11 cellular contexts compared by ENCODE assay signal in genomic region chr11:102810943-102811528, GRCh38. TPM values are rescaled to one million over a fixed set of nuclear protein-coding genes. Genes with fewer than 3 reads are reported as not detected.
DNase-seq lines count a peak whose midpoint lies in the region; ATAC-seq, FAIRE-seq and TF ChIP-seq lines count a peak whose summit lies in the region.
"Had no signal": no experiment of that assay in that cellular context is flagged by ENCODE, and none has a peak within 500 bp of the region (broad histone marks: within the 10 kb centered on the region; RNA-seq: fewer than 3 reads in every experiment).

No MANE protein-coding gene starts in this region.

- TF ChIP-seq POLR2A in adrenal gland (IDR thresholded peaks at IDR 0.05): no peak
- TF ChIP-seq POLR2A in HepG2 (IDR thresholded peaks at IDR 0.05; ENCODE audit: insufficient read depth in 1 of 2, low read depth in 2 of 2, low read length in 2 of 2): no peak
- TF ChIP-seq POLR2A in uterus (IDR thresholded peaks at IDR 0.05): no peak

- H3K4me1 Mint-ChIP-seq in Caco-2 (ENCODE audit: low read depth, unreplicated experiment): peaks cover under 1% of the 10 kb centered on the region

- H3K9me3 ChIP-seq in Caco-2 (no peaks in the 10 kb centered on the region; the same call in 1 of the 2 replicates), adrenal gland (replicated peaks in 1 of 3) (peaks cover 0 to 4% (median 0%) of the 10 kb centered on the region in 3 donors), HepG2 (ENCODE audit: low read length) (no peaks in the 10 kb centered on the region), uterus (no peaks in the 10 kb centered on the region)

- H3K27ac Mint-ChIP-seq in Caco-2 (ENCODE audit: unreplicated experiment): no peak overlapping the region

- H3K36me3 Mint-ChIP-seq in Caco-2 (ENCODE audit: insufficient read depth, unreplicated experiment): no peaks in the 10 kb centered on the region

- DNase-seq in Caco-2: peak in 1 of 2 experiments; percentile 49
- DNase-seq in HT1080 (ENCODE audit: low read depth): peak; percentile 57
- DNase-seq in adrenal gland: no peak
- peak; percentile 12 for DNase-seq in HepG2 (ENCODE audit: low spot score)
- DNase-seq in uterus: no peak
- DNase-seq in HUDEP-2 (lab: John Stamatoyannopoulos, UW; ENCODE audit: unreplicated experiment in 76 of 76): no peak
- no peak for DNase-seq in cardiac septum (ENCODE audit: low spot score)
- DNase-seq: effector memory CD4-positive, alpha-beta T cell; GOT3 had no signal

- TF ChIP-seq CTCF in Caco-2 (IDR thresholded peaks at IDR 0.05; ENCODE audit: insufficient read depth in 1 of 2, low read depth in 1 of 2, low read length in 1 of 2, severe bottlenecking in 1 of 2, unreplicated experiment in 1 of 2) (peak; percentile 71 to 78), adrenal gland (IDR thresholded peaks at IDR 0.05) (peak in 4 of 6 experiments; percentile 12 to 33 (median 27)), HepG2 (CRISPR knock-in tag; IDR thresholded peaks at IDR 0.05) (peak; percentile 51), uterus (IDR thresholded peaks at IDR 0.05) (no peak)

- H3K9me3 Mint-ChIP-seq in Caco-2 (ENCODE audit: unreplicated experiment): peaks cover 9% of the 10 kb centered on the region

- 2 to 8% (median 5%) methylated on average over 3 of the region's 3 CpGs for WGBS in adrenal gland, 4 donors
- 2% methylated on average over 3 of the region's 3 CpGs for whole genome bisulfite sequencing in HepG2 (ENCODE audit: low lambda C conversion rate)

- BruUV-seq in Caco-2 (replicated peaks; lab: Mats Ljungman, UMichigan) (no TSS peak), HepG2 (replicated peaks; lab: Mats Ljungman, UMichigan) (no TSS peak)

- intact Hi-C loops in Caco-2 (cut with micrococcal nuclease; ENCODE audit: unreplicated experiment) (loop anchor here (1.0 to 5.0 kb wide), 4 partner anchors 78 to 244 kb away; no protein-coding TSS in a partner anchor), adrenal gland (cut with DNase I) (no loop called here), HepG2 (cut with micrococcal nuclease; ENCODE audit: unreplicated experiment) (loop anchor here (1.0 kb wide), 1 partner anchor 130 kb away; no protein-coding TSS in a partner anchor), uterus (cut with DNase I; ENCODE audit: low total_unique reads) (no loop called here), cardiac septum (cut with DNase I) (no loop called here)

- H2AFZ ChIP-seq in HepG2 (ENCODE audit: low read length): no peak overlapping the region

- H3K9ac ChIP-seq in HepG2 (ENCODE audit: insufficient read depth, low read depth, low read length): no peak overlapping the region

- no peak overlapping the region for H3K4me2 ChIP-seq in HepG2 (ENCODE audit: low read depth, low read length)

- CTCF ChIA-PET in Caco-2 (lab: Charles Lee) (interaction anchor here (0.8 to 1.1 kb wide), 3 partner anchors 27 to 104 kb away, joined by 3 read pairs; no protein-coding TSS in a partner anchor), HepG2 (lab: Yijun Ruan, JAX; ENCODE audit: low intra/inter-chr PET ratio, low total read pairs) (interaction anchor here (1.2 kb wide), 1 partner anchor 130 kb away, joined by 6 read pairs; no protein-coding TSS in a partner anchor)

- H3K27me3 Mint-ChIP-seq in Caco-2 (ENCODE audit: insufficient read depth, unreplicated experiment): no peaks in the 10 kb centered on the region

- POLR2A ChIA-PET in Caco-2 (lab: Charles Lee) (no interaction called here), HepG2 (lab: Yijun Ruan, JAX) (no interaction called here)

- no peaks in the 10 kb centered on the region for H3K36me3 ChIP-seq in Caco-2 (ENCODE audit: control insufficient read depth, insufficient read depth, low read length)
- no peaks in the 10 kb centered on the region for H3K36me3 ChIP-seq in adrenal gland (replicated peaks in 1 of 2)
- H3K36me3 ChIP-seq in HepG2 (replicated peaks in 1 of 2; ENCODE audit: control insufficient read depth in 1 of 2, insufficient read depth in 2 of 2, low read length in 2 of 2): no peaks in the 10 kb centered on the region
- no peaks in the 10 kb centered on the region for H3K36me3 ChIP-seq in uterus

- no peak overlapping the region for H3K27ac ChIP-seq in adrenal gland
- H3K27ac ChIP-seq in HepG2 (ENCODE audit: extremely low read length, insufficient read depth, low read length): no peak overlapping the region
- H3K27ac ChIP-seq in uterus: no peak overlapping the region

- ATAC-seq in HepG2: peak; percentile 68
- no peak for ATAC-seq in GM19328 (IDR thresholded peaks at IDR 0.05; ENCODE audit: unreplicated experiment)

- in situ Hi-C loops in HepG2 (cut with HindIII; ENCODE audit: extremely low pct_ligation_motif_present, low pct_unique_long_range_greater_than_20kb): no loop called here

- no peak overlapping the region for H3K4me3 Mint-ChIP-seq in Caco-2 (ENCODE audit: unreplicated experiment)

- no peak for TF ChIP-seq EP300 in HepG2 (IDR thresholded peaks at IDR 0.05; ENCODE audit: low read depth in 2 of 2, low read length in 2 of 2)
- TF ChIP-seq EP300 in HepG2 (CRISPR knock-in tag; IDR thresholded peaks at IDR 0.05; ENCODE audit: borderline replicate concordance): no peak

- H3K79me2 ChIP-seq in HepG2 (ENCODE audit: insufficient read depth, low read length): no peaks in the 10 kb centered on the region

- TF ChIP-seq RAD21 in HepG2 (CRISPR knock-in tag; IDR thresholded peaks at IDR 0.05): no peak

- H3K4me1 ChIP-seq in Caco-2 (no peaks in the 10 kb centered on the region), adrenal gland (replicated peaks in 1 of 2) (no peaks in the 10 kb centered on the region), HepG2 (ENCODE audit: insufficient read depth, low read length) (no peaks in the 10 kb centered on the region), uterus (no peaks in the 10 kb centered on the region)

- H3K27me3 ChIP-seq in Caco-2 (replicated peaks; ENCODE audit: control insufficient read depth, insufficient read depth, low read length) (no peaks in the 10 kb centered on the region), adrenal gland (no peaks in the 10 kb centered on the region), HepG2 (ENCODE audit: control insufficient read depth in 1 of 2, insufficient read depth in 2 of 2, low read length in 2 of 2) (peaks cover 0 to 4% of the 10 kb centered on the region in 2 experiments; a peak in 2 of 5 replicates), uterus (no peaks in the 10 kb centered on the region)

- no peaks in the 10 kb centered on the region for H4K20me1 ChIP-seq in HepG2 (ENCODE audit: insufficient read depth, low read length)

- FAIRE-seq in HepG2 (lab: Jason Lieb, UNC): peak; percentile 43

- H3K4me3 ChIP-seq in Caco-2 (ENCODE audit: low read depth, low read length) (no peak overlapping the region), adrenal gland (no peak overlapping the region), HepG2 (replicated peaks in 1 of 3; ENCODE audit: insufficient read depth in 1 of 3, low read depth in 2 of 3, low read length in 3 of 3) (no peak overlapping the region), uterus (no peak overlapping the region)

RNA-seq across cellular contexts. Expression of gene MMP1, which starts 13.1 kb away (rescaled TPM):
- total RNA-seq in Caco-2 (2022): 15.7 and 37.6 TPM in 2 replicates
- total RNA-seq in HT1080 (2014; rRNA removed; shearing (Covaris generic)): 7.9 and 9.4 TPM in 2 replicates
- 7.9 and 8.1 TPM in 2 replicates for polyA plus RNA-seq in HT1080 (2015; cell fraction: cytosol; rRNA removed)
- 19.8 and 20.7 TPM in 2 replicates for polyA plus RNA-seq in HT1080 (2015; cell fraction: nucleus; rRNA removed)
- total RNA-seq in adrenal gland: not detected
- under 1 TPM in 1 of 3 donors, not detected in 2; 0.07 TPM for polyA plus RNA-seq in adrenal gland
- total RNA-seq in HepG2 (2016; rRNA removed; fragmentation: Illumina TruSeq; extraction: Trizol): 0.09 TPM in 1 of 2 replicates, not detected in the other
- not detected in 2 replicates for total RNA-seq in HepG2 (2016; cell fraction: cytosol; rRNA removed; fragmentation: Illumina TruSeq; extraction: Trizol; ENCODE audit: low read depth)
- total RNA-seq in HepG2 (2016; cell fraction: insoluble cytoplasmic fraction; rRNA removed; fragmentation: Illumina TruSeq; extraction: Trizol): 0.15 and 0.19 TPM in 2 replicates
- total RNA-seq in HepG2 (2016; cell fraction: membrane; rRNA removed; fragmentation: Illumina TruSeq; extraction: Trizol): not detected in 2 replicates
- not detected in 2 replicates for total RNA-seq in HepG2 (2016; cell fraction: nucleus; rRNA removed; fragmentation: Illumina TruSeq; extraction: Trizol)
- polyA plus RNA-seq in HepG2 (2011; rRNA removed): 0.21 and 0.30 TPM in 2 replicates
- 0.15 and 0.32 TPM in 2 replicates for polyA plus RNA-seq in HepG2 (2011; cell fraction: cytosol; rRNA removed)
- not detected in 2 replicates for polyA plus RNA-seq in HepG2 (2011; cell fraction: nucleus; rRNA removed)
- 0.08 TPM in 1 of 2 replicates, not detected in the other for polyA plus RNA-seq in HepG2 (2012)
- polyA plus RNA-seq in HepG2 (2016; cell fraction: cytosol; fragmentation: Illumina TruSeq; extraction: Trizol; ENCODE audit: low read depth): 0.07 TPM in 1 of 2 replicates, not detected in the other
- not detected in 2 replicates for polyA plus RNA-seq in HepG2 (2016; cell fraction: insoluble cytoplasmic fraction; fragmentation: Illumina TruSeq; extraction: Trizol; ENCODE audit: low read depth)
- not detected in 2 replicates for polyA plus RNA-seq in HepG2 (2016; cell fraction: membrane; fragmentation: Illumina TruSeq; extraction: Trizol; ENCODE audit: low read depth)
- not detected in 2 replicates for polyA plus RNA-seq in HepG2 (2016; cell fraction: nucleus; fragmentation: Illumina TruSeq; extraction: Trizol; ENCODE audit: insufficient read depth, low read depth)
- polyA minus RNA-seq in HepG2 (2011; rRNA and poly(A)+ RNA removed; ENCODE audit: low replicate concordance): not detected in 2 replicates
- not detected in 2 replicates for polyA minus RNA-seq in HepG2 (2011; cell fraction: cytosol; rRNA and poly(A)+ RNA removed)
- not detected in 2 replicates for polyA minus RNA-seq in HepG2 (2011; cell fraction: nucleus; rRNA and poly(A)+ RNA removed)
- under 1 TPM in 1 of 4 donors, not detected in 3; 0.41 TPM for total RNA-seq in uterus
- 0.11 TPM for total RNA-seq in cardiac septum
- total RNA-seq: T-helper 1 cell treated with Interleukin-12 subunit alpha and Interleukin-12 subunit beta and Interleukin-4 antibody, amounts not matched to agents 30 ng/mL and 1 ng/mL, for 36 hours had no signal

RNA-seq across cellular contexts. Expression of gene MMP10, which starts 30.6 kb away (rescaled TPM):
- total RNA-seq in Caco-2 (2022): 0.16 and 1.1 TPM in 2 replicates
- total RNA-seq in HT1080 (2014; rRNA removed; shearing (Covaris generic)): not detected in 2 replicates
- polyA plus RNA-seq in HT1080 (2015; cell fraction: cytosol; rRNA removed): not detected in 2 replicates
- polyA plus RNA-seq in HT1080 (2015; cell fraction: nucleus; rRNA removed): 0.07 TPM in 1 of 2 replicates, not detected in the other
- not detected for total RNA-seq in adrenal gland
- not detected for polyA plus RNA-seq in adrenal gland
- total RNA-seq in HepG2 (2016; rRNA removed; fragmentation: Illumina TruSeq; extraction: Trizol): not detected in 2 replicates
- total RNA-seq in HepG2 (2016; cell fraction: cytosol; rRNA removed; fragmentation: Illumina TruSeq; extraction: Trizol; ENCODE audit: low read depth): not detected in 2 replicates
- total RNA-seq in HepG2 (2016; cell fraction: insoluble cytoplasmic fraction; rRNA removed; fragmentation: Illumina TruSeq; extraction: Trizol): not detected in 2 replicates
- not detected in 2 replicates for total RNA-seq in HepG2 (2016; cell fraction: membrane; rRNA removed; fragmentation: Illumina TruSeq; extraction: Trizol)
- not detected in 2 replicates for total RNA-seq in HepG2 (2016; cell fraction: nucleus; rRNA removed; fragmentation: Illumina TruSeq; extraction: Trizol)
- 0.03 and 0.18 TPM in 2 replicates for polyA plus RNA-seq in HepG2 (2011; rRNA removed)
- polyA plus RNA-seq in HepG2 (2011; cell fraction: cytosol; rRNA removed): 0.07 and 0.14 TPM in 2 replicates
- polyA plus RNA-seq in HepG2 (2011; cell fraction: nucleus; rRNA removed): 0.07 TPM in 1 of 2 replicates, not detected in the other
- polyA plus RNA-seq in HepG2 (2012): not detected in 2 replicates
- not detected in 2 replicates for polyA plus RNA-seq in HepG2 (2016; cell fraction: cytosol; fragmentation: Illumina TruSeq; extraction: Trizol; ENCODE audit: low read depth)
- polyA plus RNA-seq in HepG2 (2016; cell fraction: insoluble cytoplasmic fraction; fragmentation: Illumina TruSeq; extraction: Trizol; ENCODE audit: low read depth): not detected in 2 replicates
- polyA plus RNA-seq in HepG2 (2016; cell fraction: membrane; fragmentation: Illumina TruSeq; extraction: Trizol; ENCODE audit: low read depth): not detected in 2 replicates
- not detected in 2 replicates for polyA plus RNA-seq in HepG2 (2016; cell fraction: nucleus; fragmentation: Illumina TruSeq; extraction: Trizol; ENCODE audit: insufficient read depth, low read depth)
- polyA minus RNA-seq in HepG2 (2011; rRNA and poly(A)+ RNA removed; ENCODE audit: low replicate concordance): not detected in 2 replicates
- polyA minus RNA-seq in HepG2 (2011; cell fraction: cytosol; rRNA and poly(A)+ RNA removed): not detected in 2 replicates
- polyA minus RNA-seq in HepG2 (2011; cell fraction: nucleus; rRNA and poly(A)+ RNA removed): not detected in 2 replicates
- total RNA-seq in uterus: under 1 TPM in 1 of 4 donors, not detected in 3; 0.67 TPM
- not detected for total RNA-seq in cardiac septum
- total RNA-seq: T-helper 1 cell treated with Interleukin-12 subunit alpha and Interleukin-12 subunit beta and Interleukin-4 antibody, amounts not matched to agents 30 ng/mL and 1 ng/mL, for 36 hours had no signal

RNA-seq across cellular contexts. Expression of gene MMP3, which starts 32.4 kb away (rescaled TPM):
- total RNA-seq in Caco-2 (2022) (0.42 TPM in 1 of 2 replicates, not detected in the other), adrenal gland (under 1 TPM in 3 of 8 donors, not detected in 5; 0.14 to 0.69 (median 0.20) TPM), HepG2 (2016; rRNA removed; fragmentation: Illumina TruSeq; extraction: Trizol) (0.49 and 1.2 TPM in 2 replicates), uterus (not detected), cardiac septum (not detected)
- 19.5 and 20.0 TPM in 2 replicates for total RNA-seq in HT1080 (2014; rRNA removed; shearing (Covaris generic))
- polyA plus RNA-seq in HT1080 (2015; cell fraction: cytosol; rRNA removed): 0.79 and 0.85 TPM in 2 replicates
- polyA plus RNA-seq in HT1080 (2015; cell fraction: nucleus; rRNA removed): 2.4 and 5.1 TPM in 2 replicates
- polyA plus RNA-seq in adrenal gland (not detected), HepG2 (2011; rRNA removed) (0.94 and 1.5 TPM in 2 replicates)
- 0.26 TPM in 1 of 2 replicates, not detected in the other for total RNA-seq in HepG2 (2016; cell fraction: cytosol; rRNA removed; fragmentation: Illumina TruSeq; extraction: Trizol; ENCODE audit: low read depth)
- 1.1 TPM in 2 replicates for total RNA-seq in HepG2 (2016; cell fraction: insoluble cytoplasmic fraction; rRNA removed; fragmentation: Illumina TruSeq; extraction: Trizol)
- total RNA-seq in HepG2 (2016; cell fraction: membrane; rRNA removed; fragmentation: Illumina TruSeq; extraction: Trizol): 0.31 and 0.34 TPM in 2 replicates
- 0.65 and 0.94 TPM in 2 replicates for total RNA-seq in HepG2 (2016; cell fraction: nucleus; rRNA removed; fragmentation: Illumina TruSeq; extraction: Trizol)
- polyA plus RNA-seq in HepG2 (2011; cell fraction: cytosol; rRNA removed): 0.94 and 1.2 TPM in 2 replicates
- polyA plus RNA-seq in HepG2 (2011; cell fraction: nucleus; rRNA removed): 0.43 and 0.77 TPM in 2 replicates
- 0.33 and 0.63 TPM in 2 replicates for polyA plus RNA-seq in HepG2 (2012)
- polyA plus RNA-seq in HepG2 (2016; cell fraction: cytosol; fragmentation: Illumina TruSeq; extraction: Trizol; ENCODE audit: low read depth): 0.15 and 0.17 TPM in 2 replicates
- 0.53 and 0.59 TPM in 2 replicates for polyA plus RNA-seq in HepG2 (2016; cell fraction: insoluble cytoplasmic fraction; fragmentation: Illumina TruSeq; extraction: Trizol; ENCODE audit: low read depth)
- 0.29 and 0.79 TPM in 2 replicates for polyA plus RNA-seq in HepG2 (2016; cell fraction: membrane; fragmentation: Illumina TruSeq; extraction: Trizol; ENCODE audit: low read depth)
- 2.2 and 2.5 TPM in 2 replicates for polyA plus RNA-seq in HepG2 (2016; cell fraction: nucleus; fragmentation: Illumina TruSeq; extraction: Trizol; ENCODE audit: insufficient read depth, low read depth)
- 0.48 TPM in 1 of 2 replicates, not detected in the other for polyA minus RNA-seq in HepG2 (2011; rRNA and poly(A)+ RNA removed; ENCODE audit: low replicate concordance)
- 0.40 and 0.62 TPM in 2 replicates for polyA minus RNA-seq in HepG2 (2011; cell fraction: cytosol; rRNA and poly(A)+ RNA removed)
- polyA minus RNA-seq in HepG2 (2011; cell fraction: nucleus; rRNA and poly(A)+ RNA removed): 0.26 and 1.5 TPM in 2 replicates
- total RNA-seq: T-helper 1 cell treated with Interleukin-12 subunit alpha and Interleukin-12 subunit beta and Interleukin-4 antibody, amounts not matched to agents 30 ng/mL and 1 ng/mL, for 36 hours had no signal

Comparison
In these comparisons a context has a peak if more than half of its experiments do, and no peak if none do; other contexts are left out.
1. DNase-seq: peak in HT1080 (single experiment) and HepG2 (single experiment); none in adrenal gland (0 of 7), uterus (0 of 2), HUDEP-2 (0 of 76) and cardiac septum (single experiment).
2. CTCF ChIP-seq: peak in Caco-2 (2 of 2), adrenal gland (4 of 6) and HepG2 (single experiment); none in uterus (0 of 4).
3. intact Hi-C loops: an anchor here in Caco-2 (1.0 to 5.0 kb wide) and HepG2 (1.0 kb wide); none called in adrenal gland, uterus and cardiac septum.